In the genomic region with DNA sequence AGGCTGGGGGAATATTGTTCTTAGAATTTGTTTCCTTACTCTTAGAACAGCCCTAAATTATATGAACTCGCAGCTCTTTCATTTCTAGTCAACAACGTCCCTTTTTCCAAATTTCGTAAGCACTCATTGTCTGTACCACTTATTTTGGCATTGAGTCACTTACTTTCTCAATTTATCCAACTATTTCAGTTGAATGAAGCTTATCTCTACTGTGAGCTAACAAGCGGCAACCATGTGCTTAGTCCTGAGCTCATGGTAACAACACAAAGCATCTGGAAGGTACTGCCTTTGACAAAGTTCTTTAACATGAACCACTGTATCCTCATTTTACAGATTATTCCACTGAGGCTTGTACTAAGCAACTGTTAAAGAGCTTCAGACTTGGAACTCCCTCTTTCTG, we compare ENCODE assay signal across 12 cellular contexts.
A peak's percentile ranks its signal among the peaks of the same experiment; 100 is the strongest.
DNase-seq lines count a peak whose midpoint lies in the region; ATAC-seq, FAIRE-seq and TF ChIP-seq lines count a peak whose summit lies in the region.
"Had no signal": no experiment of that assay in that cellular context is flagged by ENCODE, and none has a peak within 500 bp of the region (broad histone marks: within the 10 kb centered on the region; RNA-seq: fewer than 3 reads in every experiment).

No MANE protein-coding gene starts in this region.

- no peak overlapping the region for H3K4me3 Mint-ChIP-seq in T-cell
- H3K4me3 Mint-ChIP-seq: activated CD4-positive, alpha-beta T cell treated with anti-CD3 and anti-CD28 coated beads, Interleukin-2, amount 10 ng/mL, durations not matched to agents 24 days and 14 days; activated naive CD8-positive, alpha-beta T cell; nephron had no signal

- no peak for TF ChIP-seq POLR2A in GM12892 (IDR thresholded peaks at IDR 0.05; ENCODE audit: low read depth, low read length)

- H3K9me3 Mint-ChIP-seq in T-cell, result no peaks in the 10 kb centered on the region
- H3K9me3 Mint-ChIP-seq: activated CD4-positive, alpha-beta T cell treated with anti-CD3 and anti-CD28 coated beads, Interleukin-2, amount 10 ng/mL, durations not matched to agents 24 days and 14 days; nephron had no signal

- POLR2A ChIA-PET in T-cell (lab: Charles Lee), result no interaction called here

- CTCF ChIA-PET in T-cell (lab: Charles Lee), result interaction anchor here in 1 of 2 donors (0.6 kb wide), 1 partner anchor 180 kb away, joined by 3 read pairs; no protein-coding TSS in a partner anchor

- no peak for DNase-seq in GM12892 (ENCODE audit: insufficient read length)
- DNase-seq in NOMO-1 treated with DMSO at 0.1 percent for 48 hours (lab: John Stamatoyannopoulos, UW; ENCODE audit: unreplicated experiment), result peak; percentile 80
- no peak for DNase-seq in left ventricle myocardium superior
- DNase-seq in T-cell, result no peak
- DNase-seq in NCI-H526 treated with DMSO at 0.1 percent for 48 hours (lab: John Stamatoyannopoulos, UW), result no peak
- DNase-seq in Ammon's horn (ENCODE audit: low spot score), result no peak
- DNase-seq in effector CD4-positive, alpha-beta T cell, result no peak
- DNase-seq: activated CD4-positive, alpha-beta T cell treated with anti-CD3 and anti-CD28 coated beads, Interleukin-2, amount 10 ng/mL, durations not matched to agents 24 days and 14 days; NCI-H1930 had no signal

- no peaks in the 10 kb centered on the region for H3K27me3 Mint-ChIP-seq in T-cell
- H3K27me3 Mint-ChIP-seq: activated naive CD8-positive, alpha-beta T cell had no signal

- no peaks in the 10 kb centered on the region for H3K36me3 Mint-ChIP-seq in T-cell
- H3K36me3 Mint-ChIP-seq: activated naive CD8-positive, alpha-beta T cell had no signal

- intact Hi-C loops in left ventricle myocardium superior (cut with micrococcal nuclease), result no loop called here

- no peaks in the 10 kb centered on the region for H3K4me1 Mint-ChIP-seq in T-cell
- H3K4me1 Mint-ChIP-seq: activated CD4-positive, alpha-beta T cell treated with anti-CD3 and anti-CD28 coated beads, Interleukin-2, amount 10 ng/mL, durations not matched to agents 24 days and 14 days; nephron had no signal

- H3K27ac Mint-ChIP-seq in T-cell, result no peak overlapping the region
- H3K27ac Mint-ChIP-seq: activated CD4-positive, alpha-beta T cell treated with anti-CD3 and anti-CD28 coated beads, Interleukin-2, amount 10 ng/mL, durations not matched to agents 24 days and 14 days; activated naive CD8-positive, alpha-beta T cell; nephron had no signal

- ATAC-seq in HG02588 (IDR thresholded peaks at IDR 0.05; ENCODE audit: unreplicated experiment) (peak; percentile 0), left ventricle myocardium superior (peak; percentile 77), T-cell (replicated peaks in 1 of 4) (no peak)

- FAIRE-seq in GM12892 (lab: Jason Lieb, UNC), result peak; percentile 27

Comparison
In these comparisons a context has a peak if more than half of its experiments do, and no peak if none do; other contexts are left out.
1. ATAC-seq: peak in HG02588 (single experiment) and left ventricle myocardium superior (single experiment); none in T-cell (0 of 4).